In genomic region chr19:50792246-50792851, GRCh38 we compare ENCODE assay signal across 26 cellular contexts. TPM values are rescaled to one million over a fixed set of nuclear protein-coding genes. Genes with fewer than 3 reads are reported as not detected.
"Had no signal": no experiment of that assay in that cellular context is flagged by ENCODE, and none has a peak within 500 bp of the region (broad histone marks: within the 10 kb centered on the region; RNA-seq: fewer than 3 reads in every experiment).

No MANE protein-coding gene starts in this region.

- H2AFZ ChIP-seq: neural progenitor cell had no signal

- H3K4me3 ChIP-seq: cardiac muscle cell, gastrocnemius medialis, heart left ventricle, mucosa of descending colon, neural progenitor cell, ovary, psoas muscle, skin epidermis, stomach had no signal

- H3K36me3 ChIP-seq: neural progenitor cell, ovary had no signal

- H3K27me3 ChIP-seq: cardiac muscle cell, ovary had no signal

- H3K4me1 ChIP-seq: gastrocnemius medialis, heart left ventricle, psoas muscle had no signal

- H3K27ac ChIP-seq: cardiac muscle cell, gastrocnemius medialis, heart left ventricle, neural progenitor cell, ovary, psoas muscle, skin epidermis, stomach had no signal

- DNase-seq: activated B cell treated with CpG ODN at 0.5 μM for 24 hours; activated CD4-positive, alpha-beta memory T cell treated with anti-CD3 and anti-CD28 coated beads, Interleukin-2, amount 10 ng/mL, durations not matched to agents 7 days and 5 days; activated CD4-positive, alpha-beta T cell treated with anti-CD3 and anti-CD28 coated beads for 4 hours; activated CD8-positive, alpha-beta memory T cell treated with anti-CD3 and anti-CD28 coated beads, Interleukin-2, amount 10 ng/mL, durations not matched to agents 7 days and 5 days; activated naive CD8-positive, alpha-beta T cell treated with anti-CD3 and anti-CD28 coated beads for 36 hours; amniotic stem cell; effector CD8-positive, alpha-beta T cell; gastrocnemius medialis; heart left ventricle; left ventricle myocardium superior; mucosa of descending colon; naive B cell; ovary; psoas muscle; right cardiac atrium; stimulated activated CD4-positive, alpha-beta T cell treated with anti-CD3 and anti-CD28 coated beads, Interleukin-2, amount 100 ng/mL, for 48 hours; stomach; T-helper 2 cell; trophoblast cell had no signal

- H3K9me3 ChIP-seq: gastrocnemius medialis, heart left ventricle, mucosa of descending colon, ovary, psoas muscle, stomach had no signal

- H3K4me2 ChIP-seq: neural progenitor cell had no signal

- ATAC-seq: activated CD8-positive, alpha-beta memory T cell treated with anti-CD3 and anti-CD28 coated beads, Interleukin-2, amount 10 ng/mL, durations not matched to agents 7 days and 5 days; esophagus mucosa; gastrocnemius medialis; heart left ventricle; left ventricle myocardium superior; mucosa of descending colon; psoas muscle; right cardiac atrium had no signal

- H3K9ac ChIP-seq: neural progenitor cell had no signal

RNA-seq across cellular contexts. Expression of gene ACP4, which starts 2.1 kb away (rescaled TPM):
- total RNA-seq: activated B cell treated with CpG ODN at 0.5 μM for 24 hours; activated CD4-positive, alpha-beta memory T cell treated with anti-CD3 and anti-CD28 coated beads, Interleukin-2, amount 10 ng/mL, durations not matched to agents 7 days and 5 days; activated CD8-positive, alpha-beta memory T cell treated with anti-CD3 and anti-CD28 coated beads, Interleukin-2, amount 10 ng/mL, durations not matched to agents 7 days and 5 days; activated naive CD8-positive, alpha-beta T cell treated with anti-CD3 and anti-CD28 coated beads for 36 hours; cardiac muscle cell; chondrocyte; esophagus mucosa; gastrocnemius medialis; heart left ventricle; kidney epithelial cell; left ventricle myocardium superior; mucosa of descending colon; ovary; psoas muscle; right cardiac atrium; stomach; temporal lobe had no signal
- polyA plus RNA-seq: heart left ventricle, ovary, psoas muscle, right cardiac atrium, stomach had no signal

RNA-seq across cellular contexts. Expression of gene GPR32, which starts 22.1 kb away (rescaled TPM):
- total RNA-seq: activated B cell treated with CpG ODN at 0.5 μM for 24 hours; activated CD4-positive, alpha-beta memory T cell treated with anti-CD3 and anti-CD28 coated beads, Interleukin-2, amount 10 ng/mL, durations not matched to agents 7 days and 5 days; activated CD8-positive, alpha-beta memory T cell treated with anti-CD3 and anti-CD28 coated beads, Interleukin-2, amount 10 ng/mL, durations not matched to agents 7 days and 5 days; activated naive CD8-positive, alpha-beta T cell treated with anti-CD3 and anti-CD28 coated beads for 36 hours; cardiac muscle cell; chondrocyte; esophagus mucosa; gastrocnemius medialis; heart left ventricle; kidney epithelial cell; left ventricle myocardium superior; mucosa of descending colon; ovary; psoas muscle; right cardiac atrium; stomach; temporal lobe had no signal
- polyA plus RNA-seq: cardiac muscle cell, heart left ventricle, ovary, psoas muscle, right cardiac atrium, stomach had no signal

RNA-seq across cellular contexts. Expression of gene KLK1, which starts 31.2 kb away (rescaled TPM):
- total RNA-seq: cardiac muscle cell, chondrocyte, kidney epithelial cell, left ventricle myocardium superior had no signal
- polyA plus RNA-seq: cardiac muscle cell had no signal

RNA-seq across cellular contexts. Expression of gene KLK15, which starts 41.0 kb away (rescaled TPM):
- total RNA-seq: activated B cell treated with CpG ODN at 0.5 μM for 24 hours; activated CD4-positive, alpha-beta memory T cell treated with anti-CD3 and anti-CD28 coated beads, Interleukin-2, amount 10 ng/mL, durations not matched to agents 7 days and 5 days; activated CD8-positive, alpha-beta memory T cell treated with anti-CD3 and anti-CD28 coated beads, Interleukin-2, amount 10 ng/mL, durations not matched to agents 7 days and 5 days; activated naive CD8-positive, alpha-beta T cell treated with anti-CD3 and anti-CD28 coated beads for 36 hours; cardiac muscle cell; chondrocyte; esophagus mucosa; gastrocnemius medialis; heart left ventricle; kidney epithelial cell; left ventricle myocardium superior; ovary; psoas muscle; right cardiac atrium; stomach; temporal lobe had no signal
- polyA plus RNA-seq: cardiac muscle cell, heart left ventricle, ovary, psoas muscle, right cardiac atrium, stomach had no signal
